Comparison of ENCODE assay signal across 9 cellular contexts in the genomic region with DNA sequence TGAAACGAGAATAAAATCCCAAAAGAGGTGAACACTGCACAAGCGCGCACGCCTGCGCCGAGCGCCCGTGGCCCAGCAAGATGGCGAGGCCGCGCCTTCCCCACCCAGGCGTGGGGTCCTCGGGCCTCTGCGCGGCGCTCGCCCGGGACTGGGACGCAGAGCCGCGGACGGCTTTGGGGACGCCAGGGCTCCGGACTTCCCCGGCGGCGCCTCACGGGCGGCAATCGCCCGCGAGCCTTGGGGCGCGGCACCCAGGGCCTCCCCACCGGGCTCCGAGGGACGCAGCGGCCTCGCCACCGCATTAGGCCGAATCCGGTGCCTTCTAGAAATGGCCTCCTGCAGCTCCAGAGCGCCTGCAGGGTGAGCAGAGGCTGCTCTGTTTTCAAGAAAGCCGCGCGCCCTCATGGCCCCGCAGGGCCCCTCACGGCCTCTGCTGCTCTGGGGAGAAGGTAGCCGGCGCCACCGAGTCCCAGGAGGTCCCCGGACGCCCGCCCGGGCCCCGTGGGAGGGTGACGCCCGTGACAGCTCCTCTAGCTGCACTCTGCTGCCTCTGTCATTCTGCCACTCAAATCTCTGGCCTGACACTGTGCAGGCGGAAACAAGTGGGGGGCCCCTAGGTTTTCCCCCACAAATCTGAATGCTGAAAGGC. TPM values are rescaled to one million over a fixed set of nuclear protein-coding genes. Genes with fewer than 3 reads are reported as not detected.
DNase-seq lines count a peak whose midpoint lies in the region; ATAC-seq and TF ChIP-seq lines count a peak whose summit lies in the region.
"Had no signal": no experiment of that assay in that cellular context is flagged by ENCODE, and none has a peak within 500 bp of the region (broad histone marks: within the 10 kb centered on the region; RNA-seq: fewer than 3 reads in every experiment).

No MANE protein-coding gene starts in this region.

- TF ChIP-seq CTCF in IMR-90 (conservative IDR thresholded peaks at IDR 0.05; ENCODE audit: low read depth, low read length) (no peak), heart left ventricle (IDR thresholded peaks at IDR 0.05) (no peak)

- no peak overlapping the region for H4K8ac ChIP-seq in IMR-90 (ENCODE audit: low read depth in 2 of 2, low read length in 2 of 2)

- ATAC-seq in IMR-90 (ENCODE audit: low read depth): 0 out of 2 replicates have a peak, but pooled peaks have one; percentile 16
- peak in 3 of 4 donors; percentile 54 to 71 (median 68) for ATAC-seq in heart left ventricle
- ATAC-seq in stimulated activated naive CD8-positive, alpha-beta T cell treated with anti-CD3 and anti-CD28 coated beads, Interleukin-15, Interleukin-2, amounts not matched to agents 100 U/mL and 50 U/mL, for 24 hours: peak; percentile 62
- ATAC-seq in GM21786 (IDR thresholded peaks at IDR 0.05; ENCODE audit: unreplicated experiment): no peak

- no TSS peak for BruUV-seq in IMR-90 (replicated peaks; lab: Mats Ljungman, UMichigan)

- TF ChIP-seq RAD21 in IMR-90 (IDR thresholded peaks at IDR 0.05; ENCODE audit: low read length): no peak

- H3K27ac ChIP-seq in IMR-90 (ENCODE audit: insufficient read depth, low read length) (no peak overlapping the region), heart left ventricle (peak overlapping the region in 3 of 12 donors; percentile 35 to 65 (median 49))

- H2AK9ac ChIP-seq in IMR-90 (replicated peaks; ENCODE audit: low read depth, low read length, poor library complexity): no peak overlapping the region

- no peaks in the 10 kb centered on the region for H3K9me1 ChIP-seq in IMR-90 (ENCODE audit: insufficient read depth, low read length)

- H3K23ac ChIP-seq in IMR-90 (ENCODE audit: low read depth, low read length): no peak overlapping the region

- H3K9ac ChIP-seq in IMR-90 (ENCODE audit: low read depth, low read length): no peak overlapping the region

- in situ Hi-C loops in GM18951 (cut with MboI; ENCODE audit: low sequenced_read_pairs, unreplicated experiment): no loop called here
- in situ Hi-C loops in IMR-90 (cut with MboI; ENCODE audit: low sequenced_read_pairs): no loop called here

- intact Hi-C loops in IMR-90 (cut with micrococcal nuclease) (no loop called here), heart left ventricle (cut with DNase I) (no loop called here)

- no peak for DNase-seq in IMR-90
- no peak for DNase-seq in heart left ventricle
- peak; percentile 50 for DNase-seq in stimulated activated naive CD8-positive, alpha-beta T cell treated with anti-CD3 and anti-CD28 coated beads, Interleukin-15, Interleukin-2, amounts not matched to agents 100 U/mL and 50 U/mL, for 24 hours
- DNase-seq in ureter (ENCODE audit: low spot score): no peak
- no peak for DNase-seq in DMS 273 treated with DMSO at 0.1 percent for 48 hours (lab: John Stamatoyannopoulos, UW)
- DNase-seq: activated gamma-delta T cell, RPMI8226 had no signal

- H2AFZ ChIP-seq in IMR-90 (replicated peaks; ENCODE audit: low read length, poor library complexity): peak overlapping the region; percentile 78

- H3K27me3 ChIP-seq in IMR-90 (ENCODE audit: control insufficient read depth, insufficient read depth, low read length) (peaks cover 2% of the 10 kb centered on the region), heart left ventricle (no peaks in the 10 kb centered on the region)

- H3K4me3 ChIP-seq in IMR-90 (ENCODE audit: insufficient read depth, low read depth, low read length) (no peak overlapping the region), heart left ventricle (peak overlapping the region in 9 of 12 donors; percentile 19 to 56 (median 43))

- 46% methylated on average over 23 of the region's 59 CpGs; no CpG with 5 or more reads in 1 of the 2 experiments for WGBS in IMR-90 (ENCODE audit: extremely low coverage in 2 of 2, insufficient read length in 1 of 2), 2 experiments
- 23 to 42% (median 35%) methylated on average over 46 to 59 of the region's 59 CpGs for WGBS in heart left ventricle, 4 donors

- H3K4me2 ChIP-seq in IMR-90 (ENCODE audit: low read depth, low read length): no peak overlapping the region

- no peak overlapping the region for H3K4ac ChIP-seq in IMR-90 (ENCODE audit: low read depth, low read length)

- TF ChIP-seq POLR2A in GM18951 (IDR thresholded peaks at IDR 0.05; ENCODE audit: extremely low read depth, insufficient read depth, insufficient read length): peak; percentile 38
- TF ChIP-seq POLR2A in IMR-90 (IDR thresholded peaks at IDR 0.05; ENCODE audit: low read depth, low read length): no peak
- no peak for TF ChIP-seq POLR2A in heart left ventricle (IDR thresholded peaks at IDR 0.05)

- H2AK5ac ChIP-seq in IMR-90 (ENCODE audit: low read depth, low read length): no peak overlapping the region

- H3K36me3 ChIP-seq in IMR-90 (ENCODE audit: control insufficient read depth, insufficient read depth, low read length): no peaks in the 10 kb centered on the region
- no peaks in the 10 kb centered on the region for H3K36me3 ChIP-seq in heart left ventricle

- no peak overlapping the region for H3K18ac ChIP-seq in IMR-90 (ENCODE audit: low read depth, low read length)

- no peaks in the 10 kb centered on the region for H4K20me1 ChIP-seq in IMR-90 (ENCODE audit: insufficient read depth, low read length)

- H3K9me3 ChIP-seq in IMR-90 (ENCODE audit: control insufficient read depth, insufficient read depth, low read length) (no peaks in the 10 kb centered on the region), heart left ventricle (no peaks in the 10 kb centered on the region)

- no peak overlapping the region for H4K91ac ChIP-seq in IMR-90 (ENCODE audit: insufficient read depth, low read depth, low read length)

- no peaks in the 10 kb centered on the region for H3K4me1 ChIP-seq in IMR-90 (ENCODE audit: control insufficient read depth, insufficient read depth, low read length)
- H3K4me1 ChIP-seq in heart left ventricle: peaks cover 0 to 6% (median 0%) of the 10 kb centered on the region in 12 donors

- no peak overlapping the region for H2BK120ac ChIP-seq in IMR-90 (ENCODE audit: low read depth, low read length)

- H2BK5ac ChIP-seq in IMR-90 (ENCODE audit: low read depth, low read length, poor library complexity, severe bottlenecking): no peak overlapping the region

- POLR2A ChIA-PET in IMR-90 (lab: Charles Lee; ENCODE audit: unreplicated experiment): no interaction called here

- no peak overlapping the region for H3K14ac ChIP-seq in IMR-90 (replicated peaks; ENCODE audit: low read depth, low read length)

- H4K5ac ChIP-seq in IMR-90 (ENCODE audit: low read depth, low read length): no peak overlapping the region

- no peaks in the 10 kb centered on the region for H3K79me1 ChIP-seq in IMR-90 (ENCODE audit: low read depth in 1 of 2, low read length in 2 of 2)

- no peak overlapping the region for H3K56ac ChIP-seq in IMR-90 (ENCODE audit: extremely low read depth, insufficient read depth, low read length)

- CTCF ChIA-PET in IMR-90 (lab: Yijun Ruan, JAX): no interaction called here

- no peak overlapping the region for H2BK15ac ChIP-seq in IMR-90 (ENCODE audit: low read depth, low read length)

- dilution Hi-C loops in IMR-90 (cut with HindIII; ENCODE audit: low sequenced_read_pairs, unreplicated experiment): no loop called here

- H2BK20ac ChIP-seq in IMR-90 (ENCODE audit: low read depth, low read length): no peak overlapping the region

TF ChIP-seq in IMR-90, 13 proteins besides CTCF, POLR2A, EP300 and RAD21:
- no peak for TF ChIP-seq MAZ (IDR thresholded peaks at IDR 0.05; ENCODE audit: borderline replicate concordance, low read depth, low read length)
- TF ChIP-seq CEBPB (IDR thresholded peaks at IDR 0.05; ENCODE audit: low read depth, low read length): no peak
- no peak for TF ChIP-seq NFE2L2 (IDR thresholded peaks at IDR 0.05; ENCODE audit: low read depth, low read length)
- TF ChIP-seq, protein P1, sequence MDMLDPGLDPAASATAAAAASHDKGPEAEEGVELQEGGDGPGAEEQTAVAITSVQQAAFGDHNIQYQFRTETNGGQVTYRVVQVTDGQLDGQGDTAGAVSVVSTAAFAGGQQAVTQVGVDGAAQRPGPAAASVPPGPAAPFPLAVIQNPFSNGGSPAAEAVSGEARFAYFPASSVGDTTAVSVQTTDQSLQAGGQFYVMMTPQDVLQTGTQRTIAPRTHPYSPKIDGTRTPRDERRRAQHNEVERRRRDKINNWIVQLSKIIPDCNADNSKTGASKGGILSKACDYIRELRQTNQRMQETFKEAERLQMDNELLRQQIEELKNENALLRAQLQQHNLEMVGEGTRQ (IDR thresholded peaks at IDR 0.05; ENCODE audit: low read depth, low read length): no peak
- no peak for TF ChIP-seq MAFK (IDR thresholded peaks at IDR 0.05; ENCODE audit: low read depth, low read length)
- TF ChIP-seq RCOR1 (IDR thresholded peaks at IDR 0.05; ENCODE audit: insufficient replicate concordance, low read length): no peak
- no peak for TF ChIP-seq CHD1 (IDR thresholded peaks at IDR 0.05; ENCODE audit: low read depth, low read length)
- TF ChIP-seq MXI1 (IDR thresholded peaks at IDR 0.05; ENCODE audit: borderline replicate concordance, low read depth, low read length): no peak
- TF ChIP-seq BHLHE40 (IDR thresholded peaks at IDR 0.05; ENCODE audit: low read depth, low read length): no peak
- TF ChIP-seq, protein P2, sequence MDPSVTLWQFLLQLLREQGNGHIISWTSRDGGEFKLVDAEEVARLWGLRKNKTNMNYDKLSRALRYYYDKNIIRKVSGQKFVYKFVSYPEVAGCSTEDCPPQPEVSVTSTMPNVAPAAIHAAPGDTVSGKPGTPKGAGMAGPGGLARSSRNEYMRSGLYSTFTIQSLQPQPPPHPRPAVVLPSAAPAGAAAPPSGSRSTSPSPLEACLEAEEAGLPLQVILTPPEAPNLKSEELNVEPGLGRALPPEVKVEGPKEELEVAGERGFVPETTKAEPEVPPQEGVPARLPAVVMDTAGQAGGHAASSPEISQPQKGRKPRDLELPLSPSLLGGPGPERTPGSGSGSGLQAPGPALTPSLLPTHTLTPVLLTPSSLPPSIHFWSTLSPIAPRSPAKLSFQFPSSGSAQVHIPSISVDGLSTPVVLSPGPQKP (IDR thresholded peaks at IDR 0.05; ENCODE audit: borderline replicate concordance, low read depth, low read length): no peak
- no peak for TF ChIP-seq RFX5 (IDR thresholded peaks at IDR 0.05; ENCODE audit: low read depth, low read length)
- TF ChIP-seq FOS (IDR thresholded peaks at IDR 0.05; ENCODE audit: low read depth, low read length): no peak
- no peak for TF ChIP-seq SMC3 (IDR thresholded peaks at IDR 0.05; ENCODE audit: low read depth, low read length)
TF ChIP-seq in IMR-90: peak in this region for 0.

RNA-seq across cellular contexts. Expression of gene POMC, which starts 35.9 kb away (rescaled TPM):
- not detected in 2 replicates for total RNA-seq in IMR-90 (2012; rRNA removed)
- 0.17 and 0.47 TPM in 2 replicates for polyA plus RNA-seq in IMR-90 (2012; rRNA removed)
- polyA plus RNA-seq in IMR-90 (2012; cell fraction: cytosol; rRNA removed): 0.32 and 0.80 TPM in 2 replicates
- 0.29 TPM in 2 replicates for polyA plus RNA-seq in IMR-90 (2012; cell fraction: nucleus; rRNA removed; ENCODE audit: low replicate concordance)
- total RNA-seq in heart left ventricle: 1 to 10 TPM in 8 of 9 donors, under 1 TPM in 1; 0.77 to 8.0 (median 3.0) TPM
- 1 to 10 TPM; 2.6 to 7.8 TPM for polyA plus RNA-seq in heart left ventricle
- total RNA-seq in ureter: 0.68 TPM
